ENCODE assay signal across 1 cellular context in genomic region chr4:18034099-18034498, GRCh38.
TF ChIP-seq lines count a peak whose summit lies in the region.

No MANE protein-coding gene starts in this region.

TF ChIP-seq in H1, 55 proteins besides CTCF, POLR2A, EP300 and RAD21:
- no peak for TF ChIP-seq FOSL1 (IDR thresholded peaks at IDR 0.05; ENCODE audit: insufficient read depth, low read depth, low read length)
- TF ChIP-seq CEBPB (IDR thresholded peaks at IDR 0.05; ENCODE audit: low read depth, low read length) = peak; percentile 37; the same call in 1 of the 2 replicates
